In genomic region chr7:157758468-157759245, GRCh38 we compare ENCODE assay signal across 18 cellular contexts.
A peak's percentile ranks its signal among the peaks of the same experiment; 100 is the strongest.
DNase-seq lines count a peak whose midpoint lies in the region; ATAC-seq and TF ChIP-seq lines count a peak whose summit lies in the region.
"Had no signal": no experiment of that assay in that cellular context is flagged by ENCODE, and none has a peak within 500 bp of the region (broad histone marks: within the 10 kb centered on the region; RNA-seq: fewer than 3 reads in every experiment).

No MANE protein-coding gene starts in this region.

- H3K23ac ChIP-seq in H9 (ENCODE audit: insufficient read length, low read depth, low read length), result no peak overlapping the region
- peak overlapping the region; percentile 95 for H3K23ac ChIP-seq in neuronal stem cell (ENCODE audit: low read depth, low read length, poor library complexity)

- H3K4ac ChIP-seq in H9 (ENCODE audit: low read depth, low read length), result no peak overlapping the region
- H3K4ac ChIP-seq in neuronal stem cell (ENCODE audit: low read length), result peak overlapping the region; percentile 37

- H3T11ph ChIP-seq in H9 (ENCODE audit: low read length), result no peak overlapping the region

- no peaks in the 10 kb centered on the region for H3K9me3 ChIP-seq in H9 (ENCODE audit: control insufficient read depth, low read depth, low read length)
- H3K9me3 ChIP-seq in neuronal stem cell (replicated peaks in 1 of 2; ENCODE audit: control insufficient read depth in 2 of 2, insufficient read depth in 1 of 2, low read depth in 1 of 2, low read length in 2 of 2), result no peaks in the 10 kb centered on the region
- no peaks in the 10 kb centered on the region for H3K9me3 ChIP-seq in aorta (ENCODE audit: control insufficient read depth, low read length)
- H3K9me3 ChIP-seq: BE2C, HAP-1 had no signal

- H4K8ac ChIP-seq in H9 (replicated peaks; ENCODE audit: insufficient read length, low read depth, low read length) (no peak overlapping the region), neuronal stem cell (ENCODE audit: low read depth, low read length) (no peak overlapping the region)

- H3K4me3 Mint-ChIP-seq in H9 (no peak overlapping the region), chondrocyte (ENCODE audit: unreplicated experiment) (no peak overlapping the region)
- no peak overlapping the region for H3K4me3 Mint-ChIP-seq in activated T-cell treated with anti-CD3 and anti-CD28 coated beads, Interleukin-2, amount 50 U/mL, for 72 hours

- H3K27me3 Mint-ChIP-seq in H9 (ENCODE audit: low read depth), result peaks cover 22% of the 10 kb centered on the region
- no peaks in the 10 kb centered on the region for H3K27me3 Mint-ChIP-seq in chondrocyte (ENCODE audit: low read depth)
- peaks cover 7% of the 10 kb centered on the region for H3K27me3 Mint-ChIP-seq in activated T-cell treated with anti-CD3 and anti-CD28 coated beads, Interleukin-2, amount 50 U/mL, for 72 hours (ENCODE audit: low read depth)

- DNase-seq in H9 (peak; percentile 24), chondrocyte (ENCODE audit: low spot score) (peak; percentile 91), neuronal stem cell (ENCODE audit: low spot score) (no peak), aorta (peak; percentile 21 to 67), left lobe of liver (ENCODE audit: low spot score) (no peak)
- no peak for DNase-seq in activated T-cell treated with anti-CD3 and anti-CD28 coated beads, Interleukin-2, amount 50 U/mL, for 72 hours
- DNase-seq: ACHN; BE2C; Calu3; CD4-positive, alpha-beta memory T cell; DMS79 treated with DMSO at 0.1 percent for 48 hours; EL had no signal

- no peak overlapping the region for H3K18ac ChIP-seq in H9 (ENCODE audit: insufficient read length, low read depth, low read length)
- H3K18ac ChIP-seq in neuronal stem cell (ENCODE audit: low read length), result peak overlapping the region; percentile 80

- H3K36me3 Mint-ChIP-seq in H9 (ENCODE audit: insufficient read depth in 1 of 3, low read depth in 3 of 3), result 0 out of 7 replicates have a peak, but pooled peaks cover 0 to 1% (median 0%) of the 10 kb centered on the region in 3 experiments
- no peaks in the 10 kb centered on the region for H3K36me3 Mint-ChIP-seq in chondrocyte (ENCODE audit: low read depth)
- no peaks in the 10 kb centered on the region for H3K36me3 Mint-ChIP-seq in activated T-cell treated with anti-CD3 and anti-CD28 coated beads, Interleukin-2, amount 50 U/mL, for 72 hours (ENCODE audit: insufficient read depth in 2 of 2)
- H3K36me3 Mint-ChIP-seq: CD4-positive, alpha-beta memory T cell; IgD-negative memory B cell had no signal

- H2BK20ac ChIP-seq in H9 (ENCODE audit: low read depth, low read length, poor library complexity, severe bottlenecking), result no peak overlapping the region

- no peak overlapping the region for H3K4me2 ChIP-seq in H9 (ENCODE audit: insufficient read depth, insufficient read length, low read length)
- no peak overlapping the region for H3K4me2 ChIP-seq in neuronal stem cell (ENCODE audit: insufficient read depth, low read length, poor library complexity, severe bottlenecking)

- no peaks in the 10 kb centered on the region for H3K27me3 ChIP-seq in H9 (ENCODE audit: insufficient read depth, low read length)
- H3K27me3 ChIP-seq in neuronal stem cell (ENCODE audit: control insufficient read depth in 3 of 3, insufficient read depth in 3 of 3, low read depth in 1 of 3, low read length in 3 of 3), result no peaks in the 10 kb centered on the region
- H3K27me3 ChIP-seq in aorta (ENCODE audit: control insufficient read depth in 1 of 2, insufficient read depth in 2 of 2, low read length in 1 of 2), result no peaks in the 10 kb centered on the region
- H3K27me3 ChIP-seq: BE2C had no signal

- H2AFZ ChIP-seq in H9 (ENCODE audit: low read length), result no peak overlapping the region
- H2AFZ ChIP-seq in neuronal stem cell (ENCODE audit: low read length), result no peak overlapping the region

- H3K4me3 ChIP-seq in neuronal stem cell (ENCODE audit: low read length in 2 of 2) (no peak overlapping the region), aorta (ENCODE audit: low read length in 2 of 2) (no peak overlapping the region)
- H3K4me3 ChIP-seq: GM12878, HAP-1 had no signal

- no peak overlapping the region for H2BK5ac ChIP-seq in H9 (ENCODE audit: insufficient read length, low read length)
- H2BK5ac ChIP-seq in neuronal stem cell (ENCODE audit: low read length), result no peak overlapping the region

- H3K36me3 ChIP-seq in neuronal stem cell (replicated peaks in 1 of 2; ENCODE audit: control insufficient read depth in 2 of 2, insufficient read depth in 2 of 2, low read length in 2 of 2) (no peaks in the 10 kb centered on the region), aorta (ENCODE audit: control insufficient read depth in 1 of 2, insufficient read depth in 2 of 2, low read length in 1 of 2) (no peaks in the 10 kb centered on the region)
- H3K36me3 ChIP-seq: BE2C, HAP-1 had no signal

- H3K79me1 ChIP-seq in H9 (ENCODE audit: insufficient read depth, low read depth, low read length, poor library complexity, severe bottlenecking), result no peaks in the 10 kb centered on the region
- H3K79me1 ChIP-seq in neuronal stem cell (ENCODE audit: low read depth, low read length), result peaks cover 1% of the 10 kb centered on the region

- H3K79me2 ChIP-seq in H9 (ENCODE audit: insufficient read depth, low read length), result no peaks in the 10 kb centered on the region

- no peak overlapping the region for H2BK12ac ChIP-seq in H9 (ENCODE audit: insufficient read length, low read depth, low read length)
- H2BK12ac ChIP-seq in neuronal stem cell (ENCODE audit: low read length), result peak overlapping the region; percentile 84

- H4K91ac ChIP-seq in H9 (ENCODE audit: insufficient read length, low read depth, low read length), result no peak overlapping the region
- H4K91ac ChIP-seq in neuronal stem cell (ENCODE audit: low read depth, low read length, poor library complexity), result no peak overlapping the region

- no peaks in the 10 kb centered on the region for H4K20me1 ChIP-seq in H9 (ENCODE audit: control insufficient read depth, insufficient read depth, insufficient read length)

- H3K27ac ChIP-seq in H9 (ENCODE audit: insufficient read length, low read depth, low read length), result no peak overlapping the region
- H3K27ac ChIP-seq in neuronal stem cell (replicated peaks; ENCODE audit: low read length), result no peak overlapping the region
- H3K27ac ChIP-seq in aorta (ENCODE audit: low read depth in 1 of 2, low read length in 2 of 2), result no peak overlapping the region
- H3K27ac ChIP-seq: C4-2B had no signal

- H3K4me1 ChIP-seq in H9 (ENCODE audit: insufficient read depth, low read length) (no peaks in the 10 kb centered on the region), neuronal stem cell (ENCODE audit: control insufficient read depth in 2 of 2, insufficient read depth in 1 of 2, low read depth in 1 of 2, low read length in 2 of 2) (peaks cover 0 to 1% of the 10 kb centered on the region in 2 donors), aorta (ENCODE audit: control insufficient read depth in 1 of 2, insufficient read depth in 2 of 2, low read length in 2 of 2) (no peaks in the 10 kb centered on the region)
- H3K4me1 ChIP-seq: BE2C, HAP-1 had no signal

- peaks cover 0 to 3% of the 10 kb centered on the region in 2 experiments; a peak in 1 of 5 replicates for H3K9me3 Mint-ChIP-seq in H9
- peaks cover 4% of the 10 kb centered on the region for H3K9me3 Mint-ChIP-seq in chondrocyte (ENCODE audit: low read depth)
- H3K9me3 Mint-ChIP-seq in activated T-cell treated with anti-CD3 and anti-CD28 coated beads, Interleukin-2, amount 50 U/mL, for 72 hours, result no peaks in the 10 kb centered on the region

- no peak overlapping the region for H4K5ac ChIP-seq in H9 (ENCODE audit: insufficient read length, low read depth, low read length)

- H3K4me1 Mint-ChIP-seq in H9 (peaks cover 0 to 8% of the 10 kb centered on the region in 2 experiments; a peak in 2 of 4 replicates), chondrocyte (ENCODE audit: low read depth) (no peaks in the 10 kb centered on the region)
- H3K4me1 Mint-ChIP-seq in activated T-cell treated with anti-CD3 and anti-CD28 coated beads, Interleukin-2, amount 50 U/mL, for 72 hours (ENCODE audit: low read depth), result peaks cover 9% of the 10 kb centered on the region
- H3K4me1 Mint-ChIP-seq: IgD-negative memory B cell had no signal

- H3K27ac Mint-ChIP-seq in H9 (no peak overlapping the region), chondrocyte (ENCODE audit: unreplicated experiment) (no peak overlapping the region)
- H3K27ac Mint-ChIP-seq in activated T-cell treated with anti-CD3 and anti-CD28 coated beads, Interleukin-2, amount 50 U/mL, for 72 hours, result no peak overlapping the region
- H3K27ac Mint-ChIP-seq: CD4-positive, alpha-beta memory T cell; IgD-negative memory B cell had no signal

- no peak overlapping the region for H2AK5ac ChIP-seq in H9 (ENCODE audit: insufficient read length, low read length)
- H2AK5ac ChIP-seq in neuronal stem cell (ENCODE audit: low read depth, low read length), result peak overlapping the region; percentile 92

- H3K23me2 ChIP-seq in H9 (ENCODE audit: insufficient read length, low read depth, low read length, poor library complexity, severe bottlenecking), result no peaks in the 10 kb centered on the region

- intact Hi-C loops in aorta (cut with DNase I), result no loop called here

- no CpG with 5 or more reads among the region's 36 CpGs for WGBS in H9 (ENCODE audit: extremely low coverage, insufficient read length, low lambda C conversion rate)
- whole genome bisulfite sequencing in neuronal stem cell (ENCODE audit: extremely low coverage in 2 of 2, insufficient read length in 2 of 2, insufficient replicate concordance in 1 of 2), 2 donors, result no CpG with 5 or more reads among the region's 36 CpGs
- 88 to 90% methylated on average over 32 to 36 of the region's 36 CpGs for WGBS in aorta, 2 donors

- H2BK120ac ChIP-seq in H9 (ENCODE audit: low read depth, low read length, poor library complexity, severe bottlenecking) (no peak overlapping the region), neuronal stem cell (ENCODE audit: low read depth, low read length) (no peak overlapping the region)

- no peak for ATAC-seq in aorta (ENCODE audit: low FRiP score)
- no peak for ATAC-seq in left lobe of liver
- no peak for ATAC-seq in GM18909 (IDR thresholded peaks at IDR 0.05; ENCODE audit: poor library complexity, unreplicated experiment)
- no peak for ATAC-seq in activated T-cell treated with anti-CD3 and anti-CD28 coated beads, Interleukin-2, amount 50 U/mL, for 72 hours (replicated peaks in 1 of 2)
- ATAC-seq: GM12878, HepG2 had no signal

- H3K14ac ChIP-seq in H9 (ENCODE audit: insufficient read depth, low read length) (no peak overlapping the region; the same call in 1 of the 2 replicates), neuronal stem cell (ENCODE audit: low read length) (peak overlapping the region; percentile 97)

- no peak overlapping the region for H3K56ac ChIP-seq in H9 (ENCODE audit: insufficient read length, low read depth, low read length)

- H2BK15ac ChIP-seq in H9 (ENCODE audit: low read depth, low read length) (no peak overlapping the region), neuronal stem cell (ENCODE audit: low read length) (peak overlapping the region; percentile 100)

- TF ChIP-seq CTCF in H9 (conservative IDR thresholded peaks at IDR 0.05) (no peak), chondrocyte (IDR thresholded peaks at IDR 0.05) (no peak)

- H3K9ac ChIP-seq in H9 (ENCODE audit: extremely low read depth, insufficient read length, low read length) (no peak overlapping the region), neuronal stem cell (ENCODE audit: low read depth, low read length, poor library complexity) (no peak overlapping the region)

Comparison
In these comparisons a context has a peak if more than half of its experiments do, and no peak if none do; other contexts are left out.
1. DNase-seq: peak in H9 (single experiment), chondrocyte (single experiment) and aorta (2 of 2); none in neuronal stem cell (single experiment), left lobe of liver (single experiment) and activated T-cell treated with anti-CD3 and anti-CD28 coated beads, Interleukin-2, amount 50 U/mL, for 72 hours (0 of 2).